In genomic region chr1:23814016-23814415, GRCh38 we compare ENCODE assay signal across 17 cellular contexts. TPM values are rescaled to one million over a fixed set of nuclear protein-coding genes. Genes with fewer than 3 reads are reported as not detected.
DNase-seq lines count a peak whose midpoint lies in the region; ATAC-seq, FAIRE-seq and TF ChIP-seq lines count a peak whose summit lies in the region.
"Had no signal": no experiment of that assay in that cellular context is flagged by ENCODE, and none has a peak within 500 bp of the region (broad histone marks: within the 10 kb centered on the region; RNA-seq: fewer than 3 reads in every experiment).

No MANE protein-coding gene starts in this region.

- H3K27ac ChIP-seq in mammary epithelial cell (ENCODE audit: insufficient read depth, low read depth, low read length) (no peak overlapping the region), astrocyte (ENCODE audit: low read depth, low read length) (no peak overlapping the region), osteoblast (ENCODE audit: low read depth, low read length) (no peak overlapping the region)
- H3K27ac ChIP-seq: BLaER1 had no signal

- in situ Hi-C loops in mammary epithelial cell (cut with MboI; ENCODE audit: low sequenced_read_pairs in 2 of 2) = no loop called here

- no peaks in the 10 kb centered on the region for H3K9me3 Mint-ChIP-seq in MCF 10A (ENCODE audit: unreplicated experiment)
- no peaks in the 10 kb centered on the region for H3K9me3 Mint-ChIP-seq in astrocyte (ENCODE audit: unreplicated experiment)
- H3K9me3 Mint-ChIP-seq: CD14-positive monocyte; CD4-positive, alpha-beta memory T cell; H9 had no signal

- BruUV-seq in MCF 10A (replicated peaks; lab: Mats Ljungman, UMichigan) = no TSS peak
- no TSS peak for BruUV-seq in mammary epithelial cell (replicated peaks; lab: Mats Ljungman, UMichigan)

- H3K27me3 ChIP-seq in mammary epithelial cell (ENCODE audit: insufficient read depth, low read length) = no peaks in the 10 kb centered on the region
- no peaks in the 10 kb centered on the region for H3K27me3 ChIP-seq in astrocyte (ENCODE audit: insufficient read depth, low read length)
- no peaks in the 10 kb centered on the region for H3K27me3 ChIP-seq in osteoblast (ENCODE audit: insufficient read depth, low read length)
- H3K27me3 ChIP-seq: BLaER1 had no signal

- POLR2A ChIA-PET in MCF 10A (lab: Yijun Ruan, JAX) = interaction anchor here (0.7 to 1.5 kb wide), 5 partner anchors 8 to 21 kb away, joined by 3 to 15 read pairs (median 4); partner anchors contain the start of gene HMGCL

- H2AFZ ChIP-seq in mammary epithelial cell (ENCODE audit: low read depth, low read length) (no peak overlapping the region), astrocyte (ENCODE audit: low read depth, low read length) (no peak overlapping the region), osteoblast (ENCODE audit: low read length) (no peak overlapping the region)

- TF ChIP-seq CTCF in MCF 10A (IDR thresholded peaks at IDR 0.05; ENCODE audit: unreplicated experiment) (no peak), mammary epithelial cell (conservative IDR thresholded peaks at IDR 0.05 in 1 of 2, IDR thresholded peaks at IDR 0.05 in 1 of 2; ENCODE audit: extremely low read depth in 1 of 2, insufficient read depth in 1 of 2, low read depth in 1 of 2, low read length in 2 of 2) (no peak), astrocyte (IDR thresholded peaks at IDR 0.05; ENCODE audit: insufficient read depth, low read depth, low read length) (no peak), osteoblast (IDR thresholded peaks at IDR 0.05; ENCODE audit: extremely low read depth, low read depth, low read length) (no peak)

- H3K27ac Mint-ChIP-seq in MCF 10A (ENCODE audit: low read depth, unreplicated experiment) = no peak overlapping the region
- H3K27ac Mint-ChIP-seq in astrocyte (ENCODE audit: unreplicated experiment) = no peak overlapping the region
- H3K27ac Mint-ChIP-seq: CD4-positive, alpha-beta memory T cell; H9 had no signal

- no peaks in the 10 kb centered on the region for H3K27me3 Mint-ChIP-seq in MCF 10A (ENCODE audit: insufficient read depth, unreplicated experiment)
- peaks cover 4% of the 10 kb centered on the region for H3K27me3 Mint-ChIP-seq in astrocyte (ENCODE audit: low read depth, unreplicated experiment)
- H3K27me3 Mint-ChIP-seq: CD4-positive, alpha-beta memory T cell had no signal

- intact Hi-C loops in MCF 10A (cut with micrococcal nuclease) = no loop called here
- intact Hi-C loops in mammary epithelial cell (cut with micrococcal nuclease) = loop anchor here (5.0 kb wide), 2 partner anchors 143 to 203 kb away; partner anchors contain the start of gene PNRC2

- H3K4me3 ChIP-seq in mammary epithelial cell (replicated peaks in 1 of 3; ENCODE audit: insufficient read depth in 1 of 3, low read depth in 2 of 3, low read length in 3 of 3) (no peak overlapping the region), astrocyte (ENCODE audit: insufficient read depth, low read depth, low read length) (no peak overlapping the region), osteoblast (ENCODE audit: insufficient read depth, low read length) (no peak overlapping the region)
- H3K4me3 ChIP-seq: BLaER1 had no signal

- no peaks in the 10 kb centered on the region for H3K9me3 ChIP-seq in mammary epithelial cell (replicated peaks; ENCODE audit: insufficient read depth, low read length)
- H3K9me3 ChIP-seq in astrocyte (ENCODE audit: insufficient read depth, low read depth, low read length) = no peaks in the 10 kb centered on the region
- H3K9me3 ChIP-seq in osteoblast (ENCODE audit: low read depth, low read length) = no peaks in the 10 kb centered on the region
- H3K9me3 ChIP-seq: BLaER1 had no signal

- H3K4me3 Mint-ChIP-seq in MCF 10A (ENCODE audit: unreplicated experiment) = no peak overlapping the region
- no peak overlapping the region for H3K4me3 Mint-ChIP-seq in astrocyte (ENCODE audit: unreplicated experiment)
- H3K4me3 Mint-ChIP-seq: CD14-positive monocyte; CD4-positive, alpha-beta memory T cell; H9 had no signal

- H3K4me1 Mint-ChIP-seq in MCF 10A (ENCODE audit: insufficient read depth, unreplicated experiment) (peaks cover 14% of the 10 kb centered on the region), astrocyte (ENCODE audit: low read depth, unreplicated experiment) (no peaks in the 10 kb centered on the region)

- no peak for ATAC-seq in GM18517 (IDR thresholded peaks at IDR 0.05; ENCODE audit: unreplicated experiment)

- peak; percentile 66 for DNase-seq in MCF 10A (ENCODE audit: unreplicated experiment)
- no peak for DNase-seq in mammary epithelial cell
- peak; percentile 10 for DNase-seq in astrocyte (ENCODE audit: low read depth)
- DNase-seq in osteoblast (ENCODE audit: insufficient read length, low spot score, missing footprints) = peak; percentile 39
- no peak for DNase-seq in frontal cortex (ENCODE audit: low spot score in 2 of 2)
- DNase-seq in SIG-M5 (lab: John Stamatoyannopoulos, UW) = no peak
- DNase-seq: 8988T; CD4-positive, alpha-beta memory T cell; DMS153; DMS79; GF-D8; H9 had no signal

- no peak overlapping the region for H3K9ac ChIP-seq in mammary epithelial cell (ENCODE audit: insufficient read depth, low read length)
- no peak overlapping the region for H3K9ac ChIP-seq in astrocyte (ENCODE audit: low read length)
- H3K9ac ChIP-seq: BLaER1 had no signal

- FAIRE-seq in astrocyte (lab: Jason Lieb, UNC) (no peak), frontal cortex (lab: Jason Lieb, UNC) (no peak)
- FAIRE-seq: GM19239, H1 had no signal

- H3K79me2 ChIP-seq in mammary epithelial cell (ENCODE audit: insufficient read depth, low read length) (no peaks in the 10 kb centered on the region), astrocyte (ENCODE audit: insufficient read depth, low read length) (no peaks in the 10 kb centered on the region), osteoblast (ENCODE audit: insufficient read depth, low read length) (no peaks in the 10 kb centered on the region)

- H3K36me3 ChIP-seq in mammary epithelial cell (ENCODE audit: insufficient read depth, low read length) (peaks cover 3% of the 10 kb centered on the region), astrocyte (ENCODE audit: insufficient read depth, low read length) (peaks cover 11% of the 10 kb centered on the region), osteoblast (ENCODE audit: insufficient read depth, low read length) (peaks cover 38% of the 10 kb centered on the region)

- H3K4me2 ChIP-seq in mammary epithelial cell (ENCODE audit: insufficient read depth, low read depth, low read length) = no peak overlapping the region
- no peak overlapping the region for H3K4me2 ChIP-seq in astrocyte (ENCODE audit: low read length)
- no peak overlapping the region for H3K4me2 ChIP-seq in osteoblast (ENCODE audit: insufficient read depth, low read length)
- H3K4me2 ChIP-seq: BLaER1 had no signal

- 92% methylated on average over 4 of the region's 4 CpGs for WGBS in mammary epithelial cell (ENCODE audit: low coverage, missing lambda C conversion rate)

- CTCF ChIA-PET in MCF 10A (lab: Yijun Ruan, JAX) = interaction anchor here (0.6 to 1.1 kb wide), 2 partner anchors 55 to 116 kb away, joined by 3 read pairs; no protein-coding TSS in a partner anchor
- CTCF ChIA-PET in mammary epithelial cell (lab: Charles Lee; ENCODE audit: low non-redundant PET) = no interaction called here

- dilution Hi-C loops in mammary epithelial cell (cut with HindIII; ENCODE audit: low sequenced_read_pairs) = no loop called here

- H4K20me1 ChIP-seq in mammary epithelial cell (ENCODE audit: insufficient read depth, low read length) (no peaks in the 10 kb centered on the region), astrocyte (ENCODE audit: insufficient read depth, low read length) (no peaks in the 10 kb centered on the region), osteoblast (ENCODE audit: insufficient read depth, low read length) (no peaks in the 10 kb centered on the region)
- H4K20me1 ChIP-seq: BLaER1 had no signal

- H3K36me3 Mint-ChIP-seq in MCF 10A (ENCODE audit: insufficient read depth, unreplicated experiment) = peaks cover 74% of the 10 kb centered on the region
- peaks cover 13% of the 10 kb centered on the region for H3K36me3 Mint-ChIP-seq in astrocyte (ENCODE audit: low read depth, unreplicated experiment)

- no peaks in the 10 kb centered on the region for H3K4me1 ChIP-seq in mammary epithelial cell (ENCODE audit: insufficient read depth, low read length)
- no peaks in the 10 kb centered on the region for H3K4me1 ChIP-seq in astrocyte (ENCODE audit: insufficient read depth, low read length)
- H3K4me1 ChIP-seq in osteoblast (ENCODE audit: insufficient read depth, low read length) = no peaks in the 10 kb centered on the region

RNA-seq across cellular contexts. Expression of gene HMGCL, which starts 11.2 kb away (rescaled TPM):
- total RNA-seq in MCF 10A (2022) = 30.4 and 39.3 TPM in 2 replicates
- total RNA-seq in mammary epithelial cell = 10 to 100 TPM; 31.5 to 33.0 TPM
- polyA plus RNA-seq in mammary epithelial cell = 25.8 TPM
- 2.1 TPM for polyA minus RNA-seq in mammary epithelial cell
- total RNA-seq in astrocyte = 17.1 and 20.9 TPM in 2 replicates
- 36.5 and 39.8 TPM in 2 replicates for total RNA-seq in osteoblast
- 11.8 TPM for total RNA-seq in frontal cortex

RNA-seq across cellular contexts. Expression of gene GALE, which starts 13.5 kb away (rescaled TPM):
- total RNA-seq in MCF 10A (2022) (112 and 143 TPM in 2 replicates), mammary epithelial cell (10 to 100 TPM; 24.2 to 84.5 TPM), astrocyte (24.1 and 27.0 TPM in 2 replicates), osteoblast (11.8 and 13.4 TPM in 2 replicates), frontal cortex (26.1 TPM)
- polyA plus RNA-seq in mammary epithelial cell = 98.7 TPM
- 64.5 TPM for polyA minus RNA-seq in mammary epithelial cell

RNA-seq across cellular contexts. Expression of gene LYPLA2, which starts 23.1 kb away (rescaled TPM):
- 27.8 and 35.7 TPM in 2 replicates for total RNA-seq in MCF 10A (2022)
- total RNA-seq in mammary epithelial cell = 10 to 100 TPM; 81.5 to 89.8 TPM
- 107 TPM for polyA plus RNA-seq in mammary epithelial cell
- 91.3 TPM for polyA minus RNA-seq in mammary epithelial cell
- total RNA-seq in astrocyte = 79.0 and 91.7 TPM in 2 replicates
- total RNA-seq in osteoblast = 28.3 and 36.9 TPM in 2 replicates
- total RNA-seq in frontal cortex = 27.7 TPM

RNA-seq across cellular contexts. Expression of gene PITHD1, which starts 35.8 kb away (rescaled TPM):
- total RNA-seq in MCF 10A (2022) (37.7 and 37.8 TPM in 2 replicates), mammary epithelial cell (10 to 100 TPM; 39.7 to 44.0 TPM), astrocyte (33.7 and 37.3 TPM in 2 replicates), osteoblast (29.8 and 31.1 TPM in 2 replicates), frontal cortex (83.6 TPM)
- polyA plus RNA-seq in mammary epithelial cell = 45.9 TPM
- 3.9 TPM for polyA minus RNA-seq in mammary epithelial cell

RNA-seq across cellular contexts. Expression of gene FUCA1, which starts 54.1 kb away (rescaled TPM):
- total RNA-seq in MCF 10A (2022) (7.9 and 8.6 TPM in 2 replicates), mammary epithelial cell (1 to 10 TPM; 3.3 to 9.9 TPM), astrocyte (9.7 and 10.4 TPM in 2 replicates), osteoblast (31.2 and 34.7 TPM in 2 replicates), frontal cortex (21.6 TPM)
- polyA plus RNA-seq in mammary epithelial cell = 4.8 TPM
- 0.78 TPM for polyA minus RNA-seq in mammary epithelial cell

Comparison
In these comparisons a context has a peak if more than half of its experiments do, and no peak if none do; other contexts are left out.
1. DNase-seq: peak in MCF 10A (single experiment), astrocyte (single experiment) and osteoblast (single experiment); none in mammary epithelial cell (single experiment), frontal cortex (0 of 2) and SIG-M5 (single experiment).